Comparison of ENCODE assay signal across 9 cellular contexts in genomic region chr14:59630281-59630963, GRCh38. TPM values are rescaled to one million over a fixed set of nuclear protein-coding genes. Genes with fewer than 3 reads are reported as not detected.
A peak's percentile ranks its signal among the peaks of the same experiment; 100 is the strongest.
DNase-seq lines count a peak whose midpoint lies in the region; ATAC-seq lines count a peak whose summit lies in the region.
"Had no signal": no experiment of that assay in that cellular context is flagged by ENCODE, and none has a peak within 500 bp of the region (broad histone marks: within the 10 kb centered on the region; RNA-seq: fewer than 3 reads in every experiment).

No MANE protein-coding gene starts in this region.

- ATAC-seq in left cardiac atrium (peak; percentile 64 to 67), left ventricle myocardium superior (no peak), GM19324 (IDR thresholded peaks at IDR 0.05; ENCODE audit: low FRiP score, unreplicated experiment) (no peak), HG03108 (IDR thresholded peaks at IDR 0.05; ENCODE audit: unreplicated experiment) (no peak)
- ATAC-seq in activated T-cell treated with anti-CD3 and anti-CD28 coated beads, Interleukin-2, amount 50 U/mL, for 72 hours (replicated peaks in 1 of 2), result peak; percentile 51 to 54

- H3K36me3 Mint-ChIP-seq in activated T-cell treated with anti-CD3 and anti-CD28 coated beads, Interleukin-2, amount 50 U/mL, for 72 hours (ENCODE audit: insufficient read depth in 2 of 2), result no peaks in the 10 kb centered on the region

- no peak for DNase-seq in left cardiac atrium
- DNase-seq in left ventricle myocardium superior, result no peak
- peak; percentile 4 to 7 for DNase-seq in activated T-cell treated with anti-CD3 and anti-CD28 coated beads, Interleukin-2, amount 50 U/mL, for 72 hours
- peak; percentile 78 for DNase-seq in iPS-NIHi7 (ENCODE audit: extremely low spot score)
- no peak for DNase-seq in activated CD8-positive, alpha-beta memory T cell treated with anti-CD3 and anti-CD28 coated beads for 24 hours

- H3K4me1 Mint-ChIP-seq in activated T-cell treated with anti-CD3 and anti-CD28 coated beads, Interleukin-2, amount 50 U/mL, for 72 hours (ENCODE audit: low read depth), result no peaks in the 10 kb centered on the region

- H3K9me3 Mint-ChIP-seq in activated T-cell treated with anti-CD3 and anti-CD28 coated beads, Interleukin-2, amount 50 U/mL, for 72 hours, result no peaks in the 10 kb centered on the region

- intact Hi-C loops in left cardiac atrium (cut with DNase I) (no loop called here), left ventricle myocardium superior (cut with micrococcal nuclease) (no loop called here)

- peaks cover 38% of the 10 kb centered on the region for H3K27me3 Mint-ChIP-seq in activated T-cell treated with anti-CD3 and anti-CD28 coated beads, Interleukin-2, amount 50 U/mL, for 72 hours (ENCODE audit: low read depth)

- no peak overlapping the region for H3K27ac Mint-ChIP-seq in activated T-cell treated with anti-CD3 and anti-CD28 coated beads, Interleukin-2, amount 50 U/mL, for 72 hours

- H3K27ac ChIP-seq in temporal lobe (ENCODE audit: low read depth, low read length), result peak overlapping the region; percentile 62

- peak overlapping the region; percentile 66 to 74 for H3K4me3 Mint-ChIP-seq in activated T-cell treated with anti-CD3 and anti-CD28 coated beads, Interleukin-2, amount 50 U/mL, for 72 hours

RNA-seq across cellular contexts. Expression of gene CCDC175, which starts 53.8 kb away (rescaled TPM):
- total RNA-seq in left cardiac atrium (not detected), left ventricle myocardium superior (not detected), temporal lobe (2.0 TPM)
- not detected for total RNA-seq in activated T-cell treated with anti-CD3 and anti-CD28 coated beads, Interleukin-2, amount 50 U/mL, for 72 hours
- total RNA-seq: T-helper 2 cell treated with Interferon-gamma antibody and Interleukin-4, amounts not matched to agents 100 ng/mL and 5 ng/mL, for 36 hours had no signal

Comparison
In these comparisons a context has a peak if more than half of its experiments do, and no peak if none do; other contexts are left out.
1. ATAC-seq: peak in left cardiac atrium (2 of 2) and activated T-cell treated with anti-CD3 and anti-CD28 coated beads, Interleukin-2, amount 50 U/mL, for 72 hours (2 of 2); none in left ventricle myocardium superior (single experiment), GM19324 (single experiment) and HG03108 (single experiment).
2. DNase-seq: peak in activated T-cell treated with anti-CD3 and anti-CD28 coated beads, Interleukin-2, amount 50 U/mL, for 72 hours (2 of 2) and iPS-NIHi7 (single experiment); none in left cardiac atrium (single experiment), left ventricle myocardium superior (single experiment) and activated CD8-positive, alpha-beta memory T cell treated with anti-CD3 and anti-CD28 coated beads for 24 hours (single experiment).